Comparison of ENCODE assay signal across 9 cellular contexts in genomic region chr11:9138133-9138453, GRCh38. TPM values are rescaled to one million over a fixed set of nuclear protein-coding genes. Genes with fewer than 3 reads are reported as not detected.
DNase-seq lines count a peak whose midpoint lies in the region; ATAC-seq and TF ChIP-seq lines count a peak whose summit lies in the region.
"Had no signal": no experiment of that assay in that cellular context is flagged by ENCODE, and none has a peak within 500 bp of the region (broad histone marks: within the 10 kb centered on the region; RNA-seq: fewer than 3 reads in every experiment).

No MANE protein-coding gene starts in this region.

- H3K27ac ChIP-seq in VCaP (peak overlapping the region; percentile 82), muscle layer of duodenum (ENCODE audit: low read length) (peak overlapping the region; percentile 26), colonic mucosa (no peak overlapping the region)

- DNase-seq in DMS53 treated with DMSO at 0.1 percent for 48 hours (lab: John Stamatoyannopoulos, UW; ENCODE audit: unreplicated experiment) = peak; percentile 89
- no peak for DNase-seq in COLO829 (ENCODE audit: low spot score)
- DNase-seq in colonic mucosa = no peak
- no peak for DNase-seq in activated effector memory CD4-positive, alpha-beta T cell treated with Interleukin-2 at 50 U/mL for 16 hours
- DNase-seq: amniotic stem cell had no signal

- H3K36me3 ChIP-seq in muscle layer of duodenum (ENCODE audit: control insufficient read depth in 1 of 2, insufficient read depth in 2 of 2, low read length in 2 of 2) (peaks cover 16 to 41% of the 10 kb centered on the region in 2 donors), colonic mucosa (no peaks in the 10 kb centered on the region)

- H3K9ac ChIP-seq in colonic mucosa (ENCODE audit: low read depth in 2 of 2, low read length in 2 of 2) = no peak overlapping the region

- TF ChIP-seq CTCF in VCaP (conservative IDR thresholded peaks at IDR 0.05) (0 out of 2 replicates have a peak, but pooled peaks have one; percentile 64), colonic mucosa (IDR thresholded peaks at IDR 0.05) (no peak)

- ATAC-seq in HG03095 (IDR thresholded peaks at IDR 0.05; ENCODE audit: unreplicated experiment) (peak; percentile 11), GM18520 (IDR thresholded peaks at IDR 0.05; ENCODE audit: unreplicated experiment) (no peak)

- H3K9me3 ChIP-seq in muscle layer of duodenum (ENCODE audit: control insufficient read depth in 1 of 2, low read length in 2 of 2) (no peaks in the 10 kb centered on the region), colonic mucosa (no peaks in the 10 kb centered on the region)

- H3K27me3 ChIP-seq in muscle layer of duodenum (ENCODE audit: low read depth, low read length) (no peaks in the 10 kb centered on the region), colonic mucosa (no peaks in the 10 kb centered on the region)

- peaks cover 3 to 19% of the 10 kb centered on the region in 2 donors for H3K4me1 ChIP-seq in muscle layer of duodenum (ENCODE audit: control insufficient read depth in 1 of 2, insufficient read depth in 2 of 2, low read length in 2 of 2)
- H3K4me1 ChIP-seq in colonic mucosa = no peaks in the 10 kb centered on the region

- no peak overlapping the region for H3K4me3 ChIP-seq in muscle layer of duodenum (ENCODE audit: low read depth in 1 of 2, low read length in 2 of 2)
- no peak overlapping the region for H3K4me3 ChIP-seq in colonic mucosa

- intact Hi-C loops in colonic mucosa (cut with DNase I) = loop anchor here (2.0 to 5.0 kb wide), 2 partner anchors 123 to 226 kb away; partner anchors contain the start of gene AKIP1

RNA-seq across cellular contexts. Expression of gene SCUBE2, which starts 46.7 kb away (rescaled TPM):
- total RNA-seq in colonic mucosa = 1 to 10 TPM; 2.5 to 7.5 TPM
